Comparison of ENCODE assay signal across 11 cellular contexts in genomic region chr5:137995077-137995746, GRCh38. TPM values are rescaled to one million over a fixed set of nuclear protein-coding genes. Genes with fewer than 3 reads are reported as not detected.
DNase-seq lines count a peak whose midpoint lies in the region; ATAC-seq, FAIRE-seq and TF ChIP-seq lines count a peak whose summit lies in the region.
"Had no signal": no experiment of that assay in that cellular context is flagged by ENCODE, and none has a peak within 500 bp of the region (broad histone marks: within the 10 kb centered on the region; RNA-seq: fewer than 3 reads in every experiment).

No MANE protein-coding gene starts in this region.

- H3K4me2 ChIP-seq in PC-3 (ENCODE audit: low read length), result no peak overlapping the region

- 0 out of 2 replicates have a peak, but pooled peaks cover 4% of the 10 kb centered on the region for H4K20me1 ChIP-seq in PC-3 (ENCODE audit: low read length)

- ATAC-seq in PC-3, result peak; percentile 57
- no peak for ATAC-seq in GM18873 (IDR thresholded peaks at IDR 0.05; ENCODE audit: low FRiP score, unreplicated experiment)
- no peak for ATAC-seq in HG03354 (IDR thresholded peaks at IDR 0.05; ENCODE audit: poor library complexity, severe bottlenecking, unreplicated experiment)
- ATAC-seq: activated T-cell treated with anti-CD3 and anti-CD28 coated beads, Interleukin-2, amount 50 U/mL, for 4 hours had no signal

- H3K4me1 ChIP-seq in PC-3 (ENCODE audit: insufficient read depth, low read length), result peaks cover 16% of the 10 kb centered on the region; the same call in 1 of the 2 replicates

- peaks cover 19% of the 10 kb centered on the region for H3K36me3 Mint-ChIP-seq in osteocyte (ENCODE audit: unreplicated experiment)

- POLR2A ChIA-PET in PC-3 (lab: Charles Lee; ENCODE audit: unreplicated experiment), result no interaction called here
- POLR2A ChIA-PET in GM10248 (lab: Yijun Ruan, JAX), result no interaction called here

- TF ChIP-seq CTCF in PC-3 (conservative IDR thresholded peaks at IDR 0.05; ENCODE audit: low read depth, low read length) (no peak), epithelial cell of esophagus (IDR thresholded peaks at IDR 0.05; ENCODE audit: insufficient read depth, low read depth, low read length, missing control alignments) (no peak), osteocyte (IDR thresholded peaks at IDR 0.05) (no peak), GM10248 (IDR thresholded peaks at IDR 0.05; ENCODE audit: control extremely low read depth, extremely low read depth, low read depth, missing control alignments) (no peak)

- no peak overlapping the region for H3K4me3 ChIP-seq in PC-3 (ENCODE audit: low read length)
- H3K4me3 ChIP-seq in epithelial cell of esophagus (ENCODE audit: low read length), result no peak overlapping the region

- no peaks in the 10 kb centered on the region for H3K27me3 Mint-ChIP-seq in osteocyte (ENCODE audit: unreplicated experiment)

- H3K27me3 ChIP-seq in PC-3 (ENCODE audit: low read length), result no peaks in the 10 kb centered on the region

- no peak overlapping the region for H2AFZ ChIP-seq in PC-3 (ENCODE audit: low read length)

- H3K27ac Mint-ChIP-seq in osteocyte (ENCODE audit: unreplicated experiment), result peak overlapping the region; percentile 76

- no peak overlapping the region for H3K4me3 Mint-ChIP-seq in osteocyte (ENCODE audit: unreplicated experiment)
- H3K4me3 Mint-ChIP-seq: activated T-cell treated with anti-CD3 and anti-CD28 coated beads, Interleukin-2, amount 50 U/mL, for 4 hours had no signal

- DNase-seq in GM18507 (ENCODE audit: extremely low spot score, insufficient read length, low read depth) (no peak), PC-3 (peak; percentile 43), epithelial cell of esophagus (ENCODE audit: low read depth) (peak; percentile 29), osteocyte (ENCODE audit: extremely low spot score, unreplicated experiment) (no peak), GM10248 (ENCODE audit: extremely low spot score) (no peak), NCI-H748 treated with DMSO at 0.1 percent for 48 hours (lab: John Stamatoyannopoulos, UW) (no peak)
- DNase-seq: activated T-cell treated with anti-CD3 and anti-CD28 coated beads, Interleukin-2, amount 50 U/mL, for 4 hours; NK-92 treated with Interleukin-12 subunit alpha and Interleukin-12 subunit beta, amount 100 ng/mL, for 24 hours had no signal

- intact Hi-C loops in PC-3 (cut with micrococcal nuclease), result no loop called here

- peak; percentile 15 for FAIRE-seq in GM18507 (lab: Jason Lieb, UNC)
- FAIRE-seq: keratinocyte had no signal

- no peaks in the 10 kb centered on the region for H3K9me2 ChIP-seq in PC-3 (replicated peaks; ENCODE audit: low read length)

- no TSS peak for BruUV-seq in PC-3 (replicated peaks; lab: Mats Ljungman, UMichigan)

- CTCF ChIA-PET in PC-3 (lab: Charles Lee) (no interaction called here), GM10248 (lab: Yijun Ruan, JAX) (interaction anchor here (1.6 kb wide), 1 partner anchor 40 kb away, joined by 4 read pairs; no protein-coding TSS in a partner anchor)

- H3K4me1 Mint-ChIP-seq in osteocyte (ENCODE audit: unreplicated experiment), result peaks cover 47% of the 10 kb centered on the region

- no peak overlapping the region for H3K9ac ChIP-seq in PC-3 (ENCODE audit: low read length)

- no peaks in the 10 kb centered on the region for H3K9me3 ChIP-seq in PC-3 (ENCODE audit: low read length)

- H3K9me3 Mint-ChIP-seq in osteocyte (ENCODE audit: unreplicated experiment), result peaks cover 10% of the 10 kb centered on the region

- no peak overlapping the region for H3K27ac ChIP-seq in PC-3 (ENCODE audit: low read length)

- H3F3A ChIP-seq in PC-3 (ENCODE audit: low read length, unreplicated experiment), result no peaks in the 10 kb centered on the region

- 0 out of 2 replicates have a peak, but pooled peaks cover 14% of the 10 kb centered on the region for H3K79me2 ChIP-seq in PC-3 (ENCODE audit: low read length)

- H3K36me3 ChIP-seq in PC-3 (ENCODE audit: low read depth, low read length), result peaks cover 13% of the 10 kb centered on the region

RNA-seq across cellular contexts. Expression of gene FAM13B, which starts 37.7 kb away (rescaled TPM):
- total RNA-seq in PC-3 (2014; rRNA removed) (10.5 and 13.0 TPM in 2 replicates), osteocyte (42.7 and 44.4 TPM in 2 replicates)

Comparison
In these comparisons a context has a peak if more than half of its experiments do, and no peak if none do; other contexts are left out.
1. DNase-seq: peak in PC-3 (single experiment) and epithelial cell of esophagus (single experiment); none in GM18507 (single experiment), osteocyte (single experiment), GM10248 (single experiment) and NCI-H748 treated with DMSO at 0.1 percent for 48 hours (single experiment).